In genomic region chr6:33786736-33787135, GRCh38 we compare ENCODE assay signal across 10 cellular contexts. TPM values are rescaled to one million over a fixed set of nuclear protein-coding genes. Genes with fewer than 3 reads are reported as not detected.
A peak's percentile ranks its signal among the peaks of the same experiment; 100 is the strongest.
DNase-seq lines count a peak whose midpoint lies in the region; ATAC-seq and TF ChIP-seq lines count a peak whose summit lies in the region.
"Had no signal": no experiment of that assay in that cellular context is flagged by ENCODE, and none has a peak within 500 bp of the region (broad histone marks: within the 10 kb centered on the region; RNA-seq: fewer than 3 reads in every experiment).

No MANE protein-coding gene starts in this region.

- peak overlapping the region; percentile 96 for H3K4me3 Mint-ChIP-seq in stimulated activated naive CD8-positive, alpha-beta T cell treated with anti-CD3 and anti-CD28 coated beads, Interleukin-15, Interleukin-2, amounts not matched to agents 100 ng/mL and 50 ng/mL, for 24 hours
- H3K4me3 Mint-ChIP-seq in brain: peak overlapping the region; percentile 90 to 96 (median 96)

- peak overlapping the region; percentile 95 for H3K27ac ChIP-seq in muscle layer of duodenum (ENCODE audit: low read length)

- H3K27me3 Mint-ChIP-seq in stimulated activated naive CD8-positive, alpha-beta T cell treated with anti-CD3 and anti-CD28 coated beads, Interleukin-15, Interleukin-2, amounts not matched to agents 100 ng/mL and 50 ng/mL, for 24 hours: no peaks in the 10 kb centered on the region
- peaks cover 4% of the 10 kb centered on the region for H3K27me3 Mint-ChIP-seq in brain

- peaks cover 51% of the 10 kb centered on the region for H3K4me1 Mint-ChIP-seq in stimulated activated naive CD8-positive, alpha-beta T cell treated with anti-CD3 and anti-CD28 coated beads, Interleukin-15, Interleukin-2, amounts not matched to agents 100 ng/mL and 50 ng/mL, for 24 hours (ENCODE audit: low read depth)
- H3K4me1 Mint-ChIP-seq in brain: peaks cover 86% of the 10 kb centered on the region

- ATAC-seq in stimulated activated naive CD8-positive, alpha-beta T cell treated with anti-CD3 and anti-CD28 coated beads, Interleukin-15, Interleukin-2, amounts not matched to agents 100 U/mL and 50 U/mL, for 24 hours: no peak
- no peak for ATAC-seq in GM21825 (IDR thresholded peaks at IDR 0.05; ENCODE audit: unreplicated experiment)

- peak overlapping the region; percentile 41 for H3K27ac Mint-ChIP-seq in stimulated activated naive CD8-positive, alpha-beta T cell treated with anti-CD3 and anti-CD28 coated beads, Interleukin-15, Interleukin-2, amounts not matched to agents 100 ng/mL and 50 ng/mL, for 24 hours
- H3K27ac Mint-ChIP-seq in brain: peak overlapping the region in 4 of 5 experiments; percentile 52 to 98 (median 97)

- H3K4me1 ChIP-seq in muscle layer of duodenum (ENCODE audit: control insufficient read depth in 1 of 2, insufficient read depth in 2 of 2, low read length in 2 of 2): peaks cover 22 to 36% of the 10 kb centered on the region in 2 donors

- H3K9me3 ChIP-seq in muscle layer of duodenum (ENCODE audit: control insufficient read depth in 1 of 2, low read length in 2 of 2): no peaks in the 10 kb centered on the region

- no peaks in the 10 kb centered on the region for H3K27me3 ChIP-seq in muscle layer of duodenum (ENCODE audit: low read depth, low read length)

- no peak for TF ChIP-seq CTCF in brain (conservative IDR thresholded peaks at IDR 0.05)

- DNase-seq in stimulated activated naive CD8-positive, alpha-beta T cell treated with anti-CD3 and anti-CD28 coated beads, Interleukin-15, Interleukin-2, amounts not matched to agents 100 U/mL and 50 U/mL, for 24 hours: no peak
- DNase-seq in COLO829 (ENCODE audit: low spot score): no peak
- DNase-seq in UCSD-AML1 (lab: John Stamatoyannopoulos, UW; ENCODE audit: unreplicated experiment): no peak
- DNase-seq in SKM-1 (lab: John Stamatoyannopoulos, UW; ENCODE audit: unreplicated experiment): no peak
- DNase-seq: stimulated activated CD4-positive, alpha-beta T cell treated with anti-CD3 and anti-CD28 coated beads, Interleukin-4, amount 100 ng/mL, for 24 hours had no signal

- H3K36me3 Mint-ChIP-seq in stimulated activated naive CD8-positive, alpha-beta T cell treated with anti-CD3 and anti-CD28 coated beads, Interleukin-15, Interleukin-2, amounts not matched to agents 100 ng/mL and 50 ng/mL, for 24 hours (ENCODE audit: low read depth): peaks cover 41% of the 10 kb centered on the region
- H3K36me3 Mint-ChIP-seq in brain: peaks cover 27% of the 10 kb centered on the region

- no peaks in the 10 kb centered on the region for H3K9me3 Mint-ChIP-seq in stimulated activated naive CD8-positive, alpha-beta T cell treated with anti-CD3 and anti-CD28 coated beads, Interleukin-15, Interleukin-2, amounts not matched to agents 100 ng/mL and 50 ng/mL, for 24 hours
- H3K9me3 Mint-ChIP-seq in brain: peaks cover 0 to 3% (median 0%) of the 10 kb centered on the region in 5 experiments

- peak overlapping the region in 1 of 2 donors; percentile 75 for H3K4me3 ChIP-seq in muscle layer of duodenum (ENCODE audit: low read depth in 1 of 2, low read length in 2 of 2)
- H3K4me3 ChIP-seq: lung had no signal

- peaks cover 31 to 38% of the 10 kb centered on the region in 2 donors for H3K36me3 ChIP-seq in muscle layer of duodenum (ENCODE audit: control insufficient read depth in 1 of 2, insufficient read depth in 2 of 2, low read length in 2 of 2)

RNA-seq across cellular contexts. Expression of gene LEMD2, which starts 2.2 kb away (rescaled TPM):
- polyA plus RNA-seq in brain (ENCODE audit: insufficient read depth, low read depth, low replicate concordance): 49.4 TPM

RNA-seq across cellular contexts. Expression of gene MLN, which starts 17.1 kb away (rescaled TPM):
- not detected for polyA plus RNA-seq in brain (ENCODE audit: insufficient read depth, low read depth, low replicate concordance)
- polyA plus RNA-seq: lung had no signal

RNA-seq across cellular contexts. Expression of gene IP6K3, which starts 40.0 kb away (rescaled TPM):
- polyA plus RNA-seq in brain (ENCODE audit: insufficient read depth, low read depth, low replicate concordance): 6.4 TPM
